ENCODE assay signal across 20 cellular contexts in the genomic region with DNA sequence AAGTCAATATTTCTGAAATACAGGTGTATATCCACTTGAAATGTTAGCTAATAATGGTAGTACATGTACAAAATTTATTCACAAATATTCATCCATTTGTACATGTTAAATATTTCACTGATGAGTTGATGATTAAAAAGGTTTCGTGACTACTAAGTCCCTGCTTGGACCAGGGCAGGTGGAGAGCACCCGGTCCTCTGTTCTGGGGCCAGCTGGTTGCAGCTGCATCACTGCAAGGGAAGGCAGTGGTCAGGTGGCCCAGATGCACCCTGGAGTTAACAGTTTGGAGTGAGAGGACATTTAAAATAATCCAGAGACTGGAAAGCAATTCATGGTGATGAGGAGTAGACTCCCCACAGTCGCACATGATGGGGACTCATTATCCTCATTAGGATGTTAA.
"Had no signal": no experiment of that assay in that cellular context is flagged by ENCODE, and none has a peak within 500 bp of the region (broad histone marks: within the 10 kb centered on the region; RNA-seq: fewer than 3 reads in every experiment).

No MANE protein-coding gene starts in this region.

- H3K27ac ChIP-seq: breast epithelium, VCaP had no signal

- H3K27me3 ChIP-seq: breast epithelium had no signal

- H3K4me3 Mint-ChIP-seq: activated CD4-positive, alpha-beta memory T cell treated with anti-CD3 and anti-CD28 coated beads, Interleukin-2, amount 10 ng/mL, durations not matched to agents 7 days and 5 days; activated CD4-positive, alpha-beta T cell treated with anti-CD3 and anti-CD28 coated beads, Interleukin-2, amount 10 ng/mL, durations not matched to agents 7 days and 5 days; activated naive CD4-positive, alpha-beta T cell treated with anti-CD3 and anti-CD28 coated beads, Interleukin-2, amount 50 U/mL, for 24 hours; T-cell had no signal

- DNase-seq: activated CD4-positive, alpha-beta memory T cell treated with anti-CD3 and anti-CD28 coated beads, Interleukin-2, amount 10 ng/mL, durations not matched to agents 7 days and 5 days; activated CD4-positive, alpha-beta T cell treated with anti-CD3 and anti-CD28 coated beads, Interleukin-2, amount 10 ng/mL, durations not matched to agents 7 days and 5 days; activated CD4-positive, CD25-positive, alpha-beta regulatory T cell; activated CD8-positive, alpha-beta memory T cell treated with anti-CD3 and anti-CD28 coated beads, Interleukin-2, amount 50 U/mL, for 4 hours; aorta; NCI-H1048; NCI-H1694; NCI-H2029; NCI-H2107; NCI-H2171 treated with DMSO at 0.1 percent for 48 hours; NCI-H226; NCI-H526; NCI-H774; SIG-M5; T-cell; T-helper 2 cell; T1000 had no signal

- H3K4me1 ChIP-seq: breast epithelium had no signal

- ATAC-seq: T-cell had no signal

- H3K36me3 ChIP-seq: breast epithelium had no signal

- H3K27ac Mint-ChIP-seq: activated CD4-positive, alpha-beta memory T cell treated with anti-CD3 and anti-CD28 coated beads, Interleukin-2, amount 10 ng/mL, durations not matched to agents 7 days and 5 days; activated CD4-positive, alpha-beta T cell treated with anti-CD3 and anti-CD28 coated beads, Interleukin-2, amount 10 ng/mL, durations not matched to agents 7 days and 5 days; activated naive CD4-positive, alpha-beta T cell treated with anti-CD3 and anti-CD28 coated beads, Interleukin-2, amount 50 U/mL, for 24 hours; T-cell had no signal

- H3K36me3 Mint-ChIP-seq: activated naive CD4-positive, alpha-beta T cell treated with anti-CD3 and anti-CD28 coated beads, Interleukin-2, amount 50 U/mL, for 24 hours; T-cell had no signal

- H3K4me3 ChIP-seq: breast epithelium had no signal

- H3K27me3 Mint-ChIP-seq: activated CD4-positive, alpha-beta memory T cell treated with anti-CD3 and anti-CD28 coated beads, Interleukin-2, amount 10 ng/mL, durations not matched to agents 7 days and 5 days; activated naive CD4-positive, alpha-beta T cell treated with anti-CD3 and anti-CD28 coated beads, Interleukin-2, amount 50 U/mL, for 24 hours had no signal

- H3K9me3 Mint-ChIP-seq: activated CD4-positive, alpha-beta memory T cell treated with anti-CD3 and anti-CD28 coated beads, Interleukin-2, amount 10 ng/mL, durations not matched to agents 7 days and 5 days; activated naive CD4-positive, alpha-beta T cell treated with anti-CD3 and anti-CD28 coated beads, Interleukin-2, amount 50 U/mL, for 24 hours had no signal

- H3K4me1 Mint-ChIP-seq: activated CD4-positive, alpha-beta memory T cell treated with anti-CD3 and anti-CD28 coated beads, Interleukin-2, amount 10 ng/mL, durations not matched to agents 7 days and 5 days; activated CD4-positive, alpha-beta T cell treated with anti-CD3 and anti-CD28 coated beads, Interleukin-2, amount 10 ng/mL, durations not matched to agents 7 days and 5 days; activated naive CD4-positive, alpha-beta T cell treated with anti-CD3 and anti-CD28 coated beads, Interleukin-2, amount 50 U/mL, for 24 hours; T-cell had no signal
